18 cellular contexts compared by ENCODE assay signal in the genomic region with DNA sequence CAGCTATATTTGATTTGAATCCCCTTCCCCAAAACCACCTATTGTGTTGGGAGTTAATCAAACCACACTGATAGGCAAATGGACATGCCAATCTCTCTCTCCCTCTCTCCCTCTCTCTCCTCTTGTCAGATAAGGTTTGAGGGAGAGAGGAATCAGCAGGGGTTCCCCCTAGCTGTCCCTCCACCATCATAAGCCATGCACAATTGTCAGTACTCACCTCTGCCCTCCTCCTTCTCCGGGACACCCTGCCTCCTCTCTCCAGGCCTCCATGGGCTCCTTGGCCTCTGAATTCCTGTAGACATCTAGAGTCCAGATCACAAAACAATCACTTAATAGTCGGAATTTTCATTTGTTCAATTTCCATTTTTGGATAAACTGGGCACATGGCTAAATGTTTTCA.
DNase-seq lines count a peak whose midpoint lies in the region; ATAC-seq and TF ChIP-seq lines count a peak whose summit lies in the region.
"Had no signal": no experiment of that assay in that cellular context is flagged by ENCODE, and none has a peak within 500 bp of the region (broad histone marks: within the 10 kb centered on the region; RNA-seq: fewer than 3 reads in every experiment).

No MANE protein-coding gene starts in this region.

- no peak overlapping the region for H3K4me3 Mint-ChIP-seq in WTC11
- H3K4me3 Mint-ChIP-seq: B cell; CD4-positive, alpha-beta T cell; CD8-positive, alpha-beta T cell had no signal

- peak overlapping the region; percentile 7 for H3K9ac ChIP-seq in trophoblast cell (ENCODE audit: low read length)
- H3K9ac ChIP-seq: BLaER1 treated with 17β-estradiol and CSF1 and Interleukin-3, amounts not matched to agents 10 nM and 100 nM had no signal

- H2BK5ac ChIP-seq in trophoblast cell (ENCODE audit: low read depth, low read length, poor library complexity) = no peak overlapping the region

- no peak overlapping the region for H4K91ac ChIP-seq in trophoblast cell (ENCODE audit: low read depth, low read length)

- no peaks in the 10 kb centered on the region for H3K36me3 Mint-ChIP-seq in WTC11
- H3K36me3 Mint-ChIP-seq: CD8-positive, alpha-beta T cell had no signal

- H4K8ac ChIP-seq in trophoblast cell (ENCODE audit: low read depth, low read length) = no peak overlapping the region

- H2BK12ac ChIP-seq in trophoblast cell (ENCODE audit: low read length) = no peak overlapping the region

- H3K4me1 ChIP-seq in trophoblast cell (ENCODE audit: control insufficient read depth in 1 of 2, insufficient read depth in 2 of 2, low read length in 2 of 2) = peaks cover 0 to 2% of the 10 kb centered on the region in 2 experiments
- H3K4me1 ChIP-seq in tibial nerve = peaks cover 0 to 12% (median 5%) of the 10 kb centered on the region in 4 donors
- H3K4me1 ChIP-seq: Caco-2 had no signal

- no peak for DNase-seq in WTC11 (ENCODE audit: low spot score)
- peak; percentile 19 for DNase-seq in islet precursor cell
- no peak for DNase-seq in trophoblast cell
- DNase-seq in tibial nerve (ENCODE audit: low spot score in 2 of 2) = no peak
- no peak for DNase-seq in NCI-H2107 treated with DMSO at 0.1 percent for 48 hours (lab: John Stamatoyannopoulos, UW; ENCODE audit: unreplicated experiment)
- DNase-seq: AML-193; Caco-2; Calu3; CD4-positive, alpha-beta T cell; CD8-positive, alpha-beta T cell; DMS79 treated with DMSO at 0.1 percent for 48 hours; GF-D8 had no signal

- no peak overlapping the region for H4K12ac ChIP-seq in trophoblast cell (ENCODE audit: low read depth, low read length)

- CTCF ChIA-PET in WTC11 (lab: Charles Lee) = no interaction called here

- H3K4me3 ChIP-seq in trophoblast cell (ENCODE audit: low read depth, low read length) (no peak overlapping the region), tibial nerve (no peak overlapping the region)
- H3K4me3 ChIP-seq: A549; BLaER1 treated with 17β-estradiol and CSF1 and Interleukin-3, amounts not matched to agents 10 nM and 100 nM had no signal

- H3K36me3 ChIP-seq in trophoblast cell (ENCODE audit: control insufficient read depth in 1 of 2, insufficient read depth in 2 of 2, low read length in 2 of 2) = no peaks in the 10 kb centered on the region
- no peaks in the 10 kb centered on the region for H3K36me3 ChIP-seq in tibial nerve
- H3K36me3 ChIP-seq: BLaER1 treated with 17β-estradiol and CSF1 and Interleukin-3, amounts not matched to agents 10 nM and 100 nM had no signal

- no peak for ATAC-seq in WTC11
- no peak for ATAC-seq in GM18867 (IDR thresholded peaks at IDR 0.05; ENCODE audit: unreplicated experiment)
- ATAC-seq: A549; CD8-positive, alpha-beta T cell had no signal

- H3K27me3 ChIP-seq in trophoblast cell (ENCODE audit: insufficient read depth, low read length) (no peaks in the 10 kb centered on the region), tibial nerve (no peaks in the 10 kb centered on the region)
- H3K27me3 ChIP-seq: BLaER1 treated with 17β-estradiol and CSF1 and Interleukin-3, amounts not matched to agents 10 nM and 100 nM had no signal

- H3K79me2 ChIP-seq in trophoblast cell (ENCODE audit: control insufficient read depth, insufficient read depth, low read length, poor library complexity) = no peaks in the 10 kb centered on the region

- WGBS in trophoblast cell (ENCODE audit: extremely low coverage, insufficient coverage, insufficient read length) = no CpG with 5 or more reads among the region's 2 CpGs
- 91 to 93% methylated on average over 2 of the region's 2 CpGs for WGBS in tibial nerve, 2 donors

- no peaks in the 10 kb centered on the region for H3K79me1 ChIP-seq in trophoblast cell (ENCODE audit: low read length)

- peaks cover 12% of the 10 kb centered on the region for H3K27me3 Mint-ChIP-seq in WTC11 (ENCODE audit: low read depth)

- TF ChIP-seq POLR2A in tibial nerve (IDR thresholded peaks at IDR 0.05) = no peak

- no peak overlapping the region for H3K14ac ChIP-seq in trophoblast cell (ENCODE audit: low read length)

- no peak for TF ChIP-seq EP300 in tibial nerve (IDR thresholded peaks at IDR 0.05)

- H2AK5ac ChIP-seq in trophoblast cell (ENCODE audit: low read length) = no peak overlapping the region

- H3K9me3 Mint-ChIP-seq in WTC11 = no peaks in the 10 kb centered on the region
- H3K9me3 Mint-ChIP-seq: CD4-positive, alpha-beta T cell; CD8-positive, alpha-beta T cell had no signal

- no peak overlapping the region for H2AFZ ChIP-seq in trophoblast cell (ENCODE audit: insufficient read depth, low read length, poor library complexity)

- H3K27ac ChIP-seq in trophoblast cell (ENCODE audit: low read depth, low read length) (no peak overlapping the region), tibial nerve (no peak overlapping the region)
- H3K27ac ChIP-seq: 22Rv1; A549; BLaER1 treated with 17β-estradiol and CSF1 and Interleukin-3, amounts not matched to agents 10 nM and 100 nM; C4-2B had no signal

- no peaks in the 10 kb centered on the region for H3K9me3 ChIP-seq in trophoblast cell (ENCODE audit: insufficient read depth, low read depth, low read length)
- H3K9me3 ChIP-seq in tibial nerve = no peaks in the 10 kb centered on the region
- H3K9me3 ChIP-seq: A549; BLaER1 treated with 17β-estradiol and CSF1 and Interleukin-3, amounts not matched to agents 10 nM and 100 nM; Caco-2 had no signal

- TF ChIP-seq CTCF in WTC11 (IDR thresholded peaks at IDR 0.05) (no peak), tibial nerve (IDR thresholded peaks at IDR 0.05) (no peak)

- no peak overlapping the region for H3K4ac ChIP-seq in trophoblast cell (ENCODE audit: low read depth, low read length)

- no peak overlapping the region for H3K23ac ChIP-seq in trophoblast cell (ENCODE audit: low read length)

- H3K18ac ChIP-seq in trophoblast cell (ENCODE audit: low read length) = no peak overlapping the region

- H2BK120ac ChIP-seq in trophoblast cell (ENCODE audit: insufficient read depth, low read length, poor library complexity) = no peak overlapping the region

- H3K27ac Mint-ChIP-seq in WTC11 = no peak overlapping the region
- H3K27ac Mint-ChIP-seq: B cell; CD4-positive, alpha-beta T cell; CD8-positive, alpha-beta T cell had no signal

- POLR2A ChIA-PET in WTC11 (lab: Charles Lee) = no interaction called here

- H3K4me1 Mint-ChIP-seq in WTC11 = peaks cover 23% of the 10 kb centered on the region

- H3K4me2 ChIP-seq in trophoblast cell (ENCODE audit: low read length) = no peak overlapping the region
- H3K4me2 ChIP-seq: A549; BLaER1 treated with 17β-estradiol and CSF1 and Interleukin-3, amounts not matched to agents 10 nM and 100 nM had no signal

TF ChIP-seq in WTC11, 78 proteins besides CTCF, POLR2A, EP300 and RAD21:
- peak; percentile 50; the same call in 1 of the 2 replicates for TF ChIP-seq ZNF317 (CRISPR knock-in tag; IDR thresholded peaks at IDR 0.05; ENCODE audit: borderline replicate concordance, low read depth)
- TF ChIP-seq NFATC4 (CRISPR knock-in tag; IDR thresholded peaks at IDR 0.05) = no peak
